Comparison of ENCODE assay signal across 15 cellular contexts in the genomic region with DNA sequence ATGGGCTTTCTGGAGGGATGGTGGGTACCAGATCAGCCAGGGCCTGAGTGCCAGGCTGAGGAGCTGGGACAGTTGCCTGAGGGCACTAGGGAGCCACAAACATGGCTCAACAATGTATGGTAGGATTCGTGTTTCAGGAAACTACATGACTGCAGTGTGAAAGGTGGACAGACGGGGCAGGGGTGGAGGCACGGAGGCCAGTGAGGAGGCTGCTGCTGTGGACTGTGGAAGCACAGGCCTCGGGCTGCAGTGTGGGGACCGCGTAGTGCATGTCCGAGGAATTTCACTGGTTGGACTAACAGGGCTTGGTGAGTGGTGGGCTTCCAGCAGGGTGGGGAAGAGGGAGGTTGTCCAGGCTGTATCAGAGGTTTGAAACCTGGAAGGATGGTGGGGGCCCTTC. TPM values are rescaled to one million over a fixed set of nuclear protein-coding genes. Genes with fewer than 3 reads are reported as not detected.
"Had no signal": no experiment of that assay in that cellular context is flagged by ENCODE, and none has a peak within 500 bp of the region (broad histone marks: within the 10 kb centered on the region; RNA-seq: fewer than 3 reads in every experiment).

No MANE protein-coding gene starts in this region.

- H3K4me1 ChIP-seq: tibial artery had no signal

- H3K4me3 ChIP-seq: tibial artery had no signal

- ATAC-seq: activated naive CD4-positive, alpha-beta T cell treated with anti-CD3 and anti-CD28 coated beads, Interleukin-2, amount 50 U/mL, for 72 hours; esophagus mucosa had no signal

- FAIRE-seq: small intestine had no signal

- DNase-seq: activated CD4-positive, alpha-beta T cell treated with anti-CD3 and anti-CD28 coated beads for 4 hours; amniotic stem cell; brain microvascular endothelial cell; cerebellar nuclear complex; immature natural killer cell; small intestine; T-helper 9 cell had no signal

- H3K36me3 Mint-ChIP-seq: activated naive CD4-positive, alpha-beta T cell treated with anti-CD3 and anti-CD28 coated beads, Interleukin-2, amount 50 U/mL, for 72 hours; immature natural killer cell had no signal

- H3K27me3 ChIP-seq: brain microvascular endothelial cell, tibial artery had no signal

- H3K9me3 Mint-ChIP-seq: activated naive CD4-positive, alpha-beta T cell treated with anti-CD3 and anti-CD28 coated beads, Interleukin-2, amount 50 U/mL, for 72 hours; activated T-helper 2 cell treated with anti-CD3 and anti-CD28 coated beads, Interferon-gamma antibody, Interleukin-2, Interleukin-4, amounts not matched to agents 10 μg/mL and 5 μg/mL and 100 μg/mL, durations not matched to agents 14 hours and 24 hours and 36 hours; immature natural killer cell; nephron progenitor cell had no signal

- H3K27ac ChIP-seq: brain microvascular endothelial cell, tibial artery had no signal

- H3K27ac Mint-ChIP-seq: activated naive CD4-positive, alpha-beta T cell treated with anti-CD3 and anti-CD28 coated beads, Interleukin-2, amount 50 U/mL, for 72 hours; activated T-helper 2 cell treated with anti-CD3 and anti-CD28 coated beads, Interferon-gamma antibody, Interleukin-2, Interleukin-4, amounts not matched to agents 10 μg/mL and 5 μg/mL and 100 μg/mL, durations not matched to agents 14 hours and 24 hours and 36 hours; immature natural killer cell; nephron progenitor cell had no signal

- H3K9me3 ChIP-seq: tibial artery had no signal

- H3K36me3 ChIP-seq: brain microvascular endothelial cell, tibial artery had no signal

- H3K4me3 Mint-ChIP-seq: immature natural killer cell, nephron progenitor cell had no signal

RNA-seq across cellular contexts. Expression of a gene that starts 7.8 kb away (rescaled TPM):
- total RNA-seq: activated naive CD4-positive, alpha-beta T cell treated with anti-CD3 and anti-CD28 coated beads, Interleukin-2, amount 50 U/mL, for 72 hours; activated T-helper 2 cell treated with anti-CD3 and anti-CD28 coated beads, Interferon-gamma antibody, Interleukin-2, Interleukin-4, amounts not matched to agents 10 μg/mL and 5 μg/mL and 100 μg/mL, durations not matched to agents 14 hours and 24 hours and 36 hours; osteocyte had no signal

RNA-seq across cellular contexts. Expression of a gene that starts 46.3 kb away (rescaled TPM):
- total RNA-seq: activated naive CD4-positive, alpha-beta T cell treated with anti-CD3 and anti-CD28 coated beads, Interleukin-2, amount 50 U/mL, for 72 hours; activated T-helper 2 cell treated with anti-CD3 and anti-CD28 coated beads, Interferon-gamma antibody, Interleukin-2, Interleukin-4, amounts not matched to agents 10 μg/mL and 5 μg/mL and 100 μg/mL, durations not matched to agents 14 hours and 24 hours and 36 hours; fibroblast of villous mesenchyme; osteocyte; SK-MEL-5 had no signal
